In genomic region chr13:100506154-100506553, GRCh38 we compare ENCODE assay signal across 8 cellular contexts.
DNase-seq lines count a peak whose midpoint lies in the region; ATAC-seq and TF ChIP-seq lines count a peak whose summit lies in the region.
"Had no signal": no experiment of that assay in that cellular context is flagged by ENCODE, and none has a peak within 500 bp of the region (broad histone marks: within the 10 kb centered on the region; RNA-seq: fewer than 3 reads in every experiment).

No MANE protein-coding gene starts in this region.

- no peaks in the 10 kb centered on the region for H3K36me3 ChIP-seq in stomach

- ATAC-seq in GM19328 (IDR thresholded peaks at IDR 0.05; ENCODE audit: unreplicated experiment) (peak; percentile 71), HG02981 (IDR thresholded peaks at IDR 0.05; ENCODE audit: unreplicated experiment) (peak; percentile 57), HG03135 (IDR thresholded peaks at IDR 0.05; ENCODE audit: unreplicated experiment) (no peak)

- no peaks in the 10 kb centered on the region for H3K9me3 Mint-ChIP-seq in activated T-cell treated with anti-CD3 and anti-CD28 coated beads, Interleukin-2, amount 50 U/mL, for 24 hours

- DNase-seq in activated T-cell treated with anti-CD3 and anti-CD28 coated beads, Interleukin-2, amount 50 U/mL, for 24 hours = peak; percentile 59
- peak; percentile 8 to 15 (median 8) for DNase-seq in stimulated activated CD4-positive, alpha-beta T cell treated with anti-CD3 and anti-CD28 coated beads, TNF-alpha, amount 100 ng/mL, for 4 hours (ENCODE audit: low read depth in 3 of 3)
- DNase-seq in stomach (no peak), DMS 273 treated with DMSO at 0.1 percent for 48 hours (lab: John Stamatoyannopoulos, UW) (no peak)
- DNase-seq: mesenchymal stem cell had no signal

- no peaks in the 10 kb centered on the region for H3K9me3 ChIP-seq in stomach

- no peaks in the 10 kb centered on the region for H3K4me1 ChIP-seq in stomach

- no peak overlapping the region for H3K4me3 ChIP-seq in stomach

- TF ChIP-seq EP300 in stomach (IDR thresholded peaks at IDR 0.05) = no peak

- H3K27me3 ChIP-seq in stomach = no peaks in the 10 kb centered on the region

- no peak overlapping the region for H3K27ac ChIP-seq in stomach

- intact Hi-C loops in stomach (cut with DNase I; ENCODE audit: low total_unique reads) = no loop called here

- WGBS in stomach, 5 donors = 81 to 88% (median 84%) methylated on average over 15 of the region's 15 CpGs

- no peaks in the 10 kb centered on the region for H3K36me3 Mint-ChIP-seq in activated T-cell treated with anti-CD3 and anti-CD28 coated beads, Interleukin-2, amount 50 U/mL, for 24 hours (ENCODE audit: low read depth)

- TF ChIP-seq CTCF in stomach (IDR thresholded peaks at IDR 0.05) = no peak

- TF ChIP-seq POLR2A in stomach (IDR thresholded peaks at IDR 0.05) = no peak

- H3K4me1 Mint-ChIP-seq in activated T-cell treated with anti-CD3 and anti-CD28 coated beads, Interleukin-2, amount 50 U/mL, for 24 hours (ENCODE audit: low read depth) = peaks cover 14% of the 10 kb centered on the region

- H3K4me3 Mint-ChIP-seq in activated T-cell treated with anti-CD3 and anti-CD28 coated beads, Interleukin-2, amount 50 U/mL, for 24 hours = peak overlapping the region; percentile 50

- peak overlapping the region; percentile 70 for H3K27ac Mint-ChIP-seq in activated T-cell treated with anti-CD3 and anti-CD28 coated beads, Interleukin-2, amount 50 U/mL, for 24 hours

- H3K27me3 Mint-ChIP-seq in activated T-cell treated with anti-CD3 and anti-CD28 coated beads, Interleukin-2, amount 50 U/mL, for 24 hours = peaks cover 17% of the 10 kb centered on the region

Comparison
In these comparisons a context has a peak if more than half of its experiments do, and no peak if none do; other contexts are left out.
1. DNase-seq: peak in activated T-cell treated with anti-CD3 and anti-CD28 coated beads, Interleukin-2, amount 50 U/mL, for 24 hours (single experiment) and stimulated activated CD4-positive, alpha-beta T cell treated with anti-CD3 and anti-CD28 coated beads, TNF-alpha, amount 100 ng/mL, for 4 hours (3 of 3); none in stomach (single experiment) and DMS 273 treated with DMSO at 0.1 percent for 48 hours (single experiment).